Comparison of ENCODE assay signal across 13 cellular contexts in genomic region chr5:99169309-99169708, GRCh38.
DNase-seq lines count a peak whose midpoint lies in the region; ATAC-seq and TF ChIP-seq lines count a peak whose summit lies in the region.
"Had no signal": no experiment of that assay in that cellular context is flagged by ENCODE, and none has a peak within 500 bp of the region (broad histone marks: within the 10 kb centered on the region; RNA-seq: fewer than 3 reads in every experiment).

No MANE protein-coding gene starts in this region.

- no peaks in the 10 kb centered on the region for H3K9me3 ChIP-seq in RWPE2 (ENCODE audit: severe bottlenecking)

- ATAC-seq in RWPE2 (ENCODE audit: low read depth) = no peak
- ATAC-seq: left colon had no signal

- no peaks in the 10 kb centered on the region for H3K27me3 Mint-ChIP-seq in HFFc6 (ENCODE audit: insufficient read depth)
- H3K27me3 Mint-ChIP-seq: activated B cell treated with CpG ODN at 0.5 μM for 24 hours had no signal

- DNase-seq in HFFc6 (no peak), RWPE2 (ENCODE audit: low spot score) (no peak), foreskin melanocyte (peak; percentile 33), GM10248 (ENCODE audit: extremely low spot score) (no peak), NCI-H146 (lab: John Stamatoyannopoulos, UW) (no peak), cortex of kidney (lab: John Stamatoyannopoulos, UW) (no peak)
- no peak for DNase-seq in central memory CD4-positive, alpha-beta T cell
- DNase-seq: activated B cell treated with CpG ODN at 0.5 μM for 24 hours; anterior cingulate cortex; CD8-positive, alpha-beta memory T cell; left colon; NCI-H1694 had no signal

- H3K27ac Mint-ChIP-seq in HFFc6 = no peak overlapping the region
- H3K27ac Mint-ChIP-seq: activated B cell treated with CpG ODN at 0.5 μM for 24 hours; CD8-positive, alpha-beta memory T cell had no signal

- H3K4me3 ChIP-seq in RWPE2 (ENCODE audit: severe bottlenecking) = no peak overlapping the region

- no peaks in the 10 kb centered on the region for H3K36me3 Mint-ChIP-seq in HFFc6 (ENCODE audit: low read depth)
- H3K36me3 Mint-ChIP-seq: CD8-positive, alpha-beta memory T cell had no signal

- CTCF ChIA-PET in GM10248 (lab: Yijun Ruan, JAX) = no interaction called here

- TF ChIP-seq CTCF in 22Rv1 (IDR thresholded peaks at IDR 0.05) (peak; percentile 55), HFFc6 (IDR thresholded peaks at IDR 0.05) (peak; percentile 26; the same call in 1 of the 2 replicates), RWPE2 (IDR thresholded peaks at IDR 0.05; ENCODE audit: poor library complexity, severe bottlenecking) (peak; percentile 62), GM10248 (IDR thresholded peaks at IDR 0.05; ENCODE audit: control extremely low read depth, extremely low read depth, low read depth, missing control alignments) (no peak)

- no peaks in the 10 kb centered on the region for H3K4me1 ChIP-seq in RWPE2 (ENCODE audit: insufficient read depth, poor library complexity, severe bottlenecking)

- H3K36me3 ChIP-seq in RWPE2 (ENCODE audit: low read depth) = no peaks in the 10 kb centered on the region

- H3K4me3 Mint-ChIP-seq in HFFc6 = no peak overlapping the region
- H3K4me3 Mint-ChIP-seq: activated B cell treated with CpG ODN at 0.5 μM for 24 hours; CD8-positive, alpha-beta memory T cell had no signal

- H3K27me3 ChIP-seq in RWPE2 (ENCODE audit: insufficient read depth, poor library complexity, severe bottlenecking) = no peaks in the 10 kb centered on the region

- POLR2A ChIA-PET in GM10248 (lab: Yijun Ruan, JAX) = no interaction called here

- H3K27ac ChIP-seq in 22Rv1 = no peak overlapping the region
- H3K27ac ChIP-seq in RWPE2 (ENCODE audit: poor library complexity, severe bottlenecking) = no peak overlapping the region

- H3K4me1 Mint-ChIP-seq in HFFc6 (ENCODE audit: low read depth) = no peaks in the 10 kb centered on the region
- H3K4me1 Mint-ChIP-seq: activated B cell treated with CpG ODN at 0.5 μM for 24 hours; CD8-positive, alpha-beta memory T cell had no signal

- no peaks in the 10 kb centered on the region; the same call in 1 of the 2 replicates for H3K9me3 Mint-ChIP-seq in HFFc6
